In the genomic region with DNA sequence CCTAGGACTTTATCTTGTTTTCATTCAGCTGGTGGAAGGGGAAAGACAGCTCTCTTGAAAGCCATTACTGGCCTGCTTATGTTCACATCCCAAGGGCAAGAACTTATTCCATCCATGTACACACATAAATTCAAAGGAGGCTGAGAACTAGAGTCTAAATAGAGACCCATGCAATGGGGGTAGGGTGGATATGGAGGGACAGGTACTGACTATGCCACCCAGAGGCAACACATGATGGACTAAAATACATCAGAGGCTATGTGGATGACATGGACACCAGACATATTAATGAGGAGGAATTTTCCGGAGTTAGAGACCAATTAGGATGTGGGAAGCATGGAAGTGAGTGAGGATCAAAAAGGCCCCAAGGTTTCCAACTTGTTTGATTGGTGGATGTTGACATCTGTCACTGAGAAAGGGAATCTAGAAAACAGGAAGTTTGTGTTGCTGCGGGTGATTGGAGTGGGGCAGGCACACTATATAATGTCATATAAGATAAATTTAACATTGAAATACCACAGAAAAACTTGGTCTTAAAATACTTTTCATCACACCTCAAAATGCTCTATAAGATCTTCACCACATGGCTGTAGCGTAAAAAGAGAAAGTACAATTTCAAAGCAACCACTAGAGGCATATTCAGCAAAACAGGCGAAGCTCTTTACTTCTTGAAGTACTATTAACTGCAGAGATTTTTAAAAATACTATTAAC, we compare ENCODE assay signal across 2 cellular contexts.
TF ChIP-seq lines count a peak whose summit lies in the region.

No MANE protein-coding gene starts in this region.

TF ChIP-seq in SK-N-SH treated with all-trans-retinoic acid at 6 μM for 48 hours, 23 proteins besides CTCF, POLR2A, EP300 and RAD21 (continued from another document):
- TF ChIP-seq, protein P1, sequence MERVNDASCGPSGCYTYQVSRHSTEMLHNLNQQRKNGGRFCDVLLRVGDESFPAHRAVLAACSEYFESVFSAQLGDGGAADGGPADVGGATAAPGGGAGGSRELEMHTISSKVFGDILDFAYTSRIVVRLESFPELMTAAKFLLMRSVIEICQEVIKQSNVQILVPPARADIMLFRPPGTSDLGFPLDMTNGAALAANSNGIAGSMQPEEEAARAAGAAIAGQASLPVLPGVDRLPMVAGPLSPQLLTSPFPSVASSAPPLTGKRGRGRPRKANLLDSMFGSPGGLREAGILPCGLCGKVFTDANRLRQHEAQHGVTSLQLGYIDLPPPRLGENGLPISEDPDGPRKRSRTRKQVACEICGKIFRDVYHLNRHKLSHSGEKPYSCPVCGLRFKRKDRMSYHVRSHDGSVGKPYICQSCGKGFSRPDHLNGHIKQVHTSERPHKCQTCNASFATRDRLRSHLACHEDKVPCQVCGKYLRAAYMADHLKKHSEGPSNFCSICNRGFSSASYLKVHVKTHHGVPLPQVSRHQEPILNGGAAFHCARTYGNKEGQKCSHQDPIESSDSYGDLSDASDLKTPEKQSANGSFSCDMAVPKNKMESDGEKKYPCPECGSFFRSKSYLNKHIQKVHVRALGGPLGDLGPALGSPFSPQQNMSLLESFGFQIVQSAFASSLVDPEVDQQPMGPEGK (CRISPR knock-in tag; IDR thresholded peaks at IDR 0.05; ENCODE audit: borderline replicate concordance) = no peak
- no peak for TF ChIP-seq OSR1 (CRISPR knock-in tag; IDR thresholded peaks at IDR 0.05)
- TF ChIP-seq ZNF8 (CRISPR knock-in tag; IDR thresholded peaks at IDR 0.05) = no peak
- no peak for TF ChIP-seq TOX (CRISPR knock-in tag; IDR thresholded peaks at IDR 0.05; ENCODE audit: borderline replicate concordance)
- no peak for TF ChIP-seq BACH2 (CRISPR knock-in tag; IDR thresholded peaks at IDR 0.05; ENCODE audit: borderline replicate concordance)
- no peak for TF ChIP-seq ESRRG (CRISPR knock-in tag; IDR thresholded peaks at IDR 0.05)
- TF ChIP-seq ZC3H10 (CRISPR knock-in tag; IDR thresholded peaks at IDR 0.05) = no peak
- TF ChIP-seq, protein P2, sequence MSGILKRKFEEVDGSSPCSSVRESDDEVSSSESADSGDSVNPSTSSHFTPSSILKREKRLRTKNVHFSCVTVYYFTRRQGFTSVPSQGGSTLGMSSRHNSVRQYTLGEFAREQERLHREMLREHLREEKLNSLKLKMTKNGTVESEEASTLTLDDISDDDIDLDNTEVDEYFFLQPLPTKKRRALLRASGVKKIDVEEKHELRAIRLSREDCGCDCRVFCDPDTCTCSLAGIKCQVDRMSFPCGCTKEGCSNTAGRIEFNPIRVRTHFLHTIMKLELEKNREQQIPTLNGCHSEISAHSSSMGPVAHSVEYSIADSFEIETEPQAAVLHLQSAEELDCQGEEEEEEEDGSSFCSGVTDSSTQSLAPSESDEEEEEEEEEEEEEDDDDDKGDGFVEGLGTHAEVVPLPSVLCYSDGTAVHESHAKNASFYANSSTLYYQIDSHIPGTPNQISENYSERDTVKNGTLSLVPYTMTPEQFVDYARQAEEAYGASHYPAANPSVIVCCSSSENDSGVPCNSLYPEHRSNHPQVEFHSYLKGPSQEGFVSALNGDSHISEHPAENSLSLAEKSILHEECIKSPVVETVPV (CRISPR knock-in tag; IDR thresholded peaks at IDR 0.05) = no peak
TF ChIP-seq in SK-N-SH treated with all-trans-retinoic acid at 6 μM for 48 hours: peak in this region for 0.

TF ChIP-seq in WTC11, 78 proteins besides CTCF, POLR2A, EP300 and RAD21 (continued from another document):
- TF ChIP-seq, protein P3, sequence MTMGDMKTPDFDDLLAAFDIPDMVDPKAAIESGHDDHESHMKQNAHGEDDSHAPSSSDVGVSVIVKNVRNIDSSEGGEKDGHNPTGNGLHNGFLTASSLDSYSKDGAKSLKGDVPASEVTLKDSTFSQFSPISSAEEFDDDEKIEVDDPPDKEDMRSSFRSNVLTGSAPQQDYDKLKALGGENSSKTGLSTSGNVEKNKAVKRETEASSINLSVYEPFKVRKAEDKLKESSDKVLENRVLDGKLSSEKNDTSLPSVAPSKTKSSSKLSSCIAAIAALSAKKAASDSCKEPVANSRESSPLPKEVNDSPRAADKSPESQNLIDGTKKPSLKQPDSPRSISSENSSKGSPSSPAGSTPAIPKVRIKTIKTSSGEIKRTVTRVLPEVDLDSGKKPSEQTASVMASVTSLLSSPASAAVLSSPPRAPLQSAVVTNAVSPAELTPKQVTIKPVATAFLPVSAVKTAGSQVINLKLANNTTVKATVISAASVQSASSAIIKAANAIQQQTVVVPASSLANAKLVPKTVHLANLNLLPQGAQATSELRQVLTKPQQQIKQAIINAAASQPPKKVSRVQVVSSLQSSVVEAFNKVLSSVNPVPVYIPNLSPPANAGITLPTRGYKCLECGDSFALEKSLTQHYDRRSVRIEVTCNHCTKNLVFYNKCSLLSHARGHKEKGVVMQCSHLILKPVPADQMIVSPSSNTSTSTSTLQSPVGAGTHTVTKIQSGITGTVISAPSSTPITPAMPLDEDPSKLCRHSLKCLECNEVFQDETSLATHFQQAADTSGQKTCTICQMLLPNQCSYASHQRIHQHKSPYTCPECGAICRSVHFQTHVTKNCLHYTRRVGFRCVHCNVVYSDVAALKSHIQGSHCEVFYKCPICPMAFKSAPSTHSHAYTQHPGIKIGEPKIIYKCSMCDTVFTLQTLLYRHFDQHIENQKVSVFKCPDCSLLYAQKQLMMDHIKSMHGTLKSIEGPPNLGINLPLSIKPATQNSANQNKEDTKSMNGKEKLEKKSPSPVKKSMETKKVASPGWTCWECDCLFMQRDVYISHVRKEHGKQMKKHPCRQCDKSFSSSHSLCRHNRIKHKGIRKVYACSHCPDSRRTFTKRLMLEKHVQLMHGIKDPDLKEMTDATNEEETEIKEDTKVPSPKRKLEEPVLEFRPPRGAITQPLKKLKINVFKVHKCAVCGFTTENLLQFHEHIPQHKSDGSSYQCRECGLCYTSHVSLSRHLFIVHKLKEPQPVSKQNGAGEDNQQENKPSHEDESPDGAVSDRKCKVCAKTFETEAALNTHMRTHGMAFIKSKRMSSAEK (CRISPR knock-in tag; IDR thresholded peaks at IDR 0.05; ENCODE audit: borderline replicate concordance) = no peak
- TF ChIP-seq, protein P4, sequence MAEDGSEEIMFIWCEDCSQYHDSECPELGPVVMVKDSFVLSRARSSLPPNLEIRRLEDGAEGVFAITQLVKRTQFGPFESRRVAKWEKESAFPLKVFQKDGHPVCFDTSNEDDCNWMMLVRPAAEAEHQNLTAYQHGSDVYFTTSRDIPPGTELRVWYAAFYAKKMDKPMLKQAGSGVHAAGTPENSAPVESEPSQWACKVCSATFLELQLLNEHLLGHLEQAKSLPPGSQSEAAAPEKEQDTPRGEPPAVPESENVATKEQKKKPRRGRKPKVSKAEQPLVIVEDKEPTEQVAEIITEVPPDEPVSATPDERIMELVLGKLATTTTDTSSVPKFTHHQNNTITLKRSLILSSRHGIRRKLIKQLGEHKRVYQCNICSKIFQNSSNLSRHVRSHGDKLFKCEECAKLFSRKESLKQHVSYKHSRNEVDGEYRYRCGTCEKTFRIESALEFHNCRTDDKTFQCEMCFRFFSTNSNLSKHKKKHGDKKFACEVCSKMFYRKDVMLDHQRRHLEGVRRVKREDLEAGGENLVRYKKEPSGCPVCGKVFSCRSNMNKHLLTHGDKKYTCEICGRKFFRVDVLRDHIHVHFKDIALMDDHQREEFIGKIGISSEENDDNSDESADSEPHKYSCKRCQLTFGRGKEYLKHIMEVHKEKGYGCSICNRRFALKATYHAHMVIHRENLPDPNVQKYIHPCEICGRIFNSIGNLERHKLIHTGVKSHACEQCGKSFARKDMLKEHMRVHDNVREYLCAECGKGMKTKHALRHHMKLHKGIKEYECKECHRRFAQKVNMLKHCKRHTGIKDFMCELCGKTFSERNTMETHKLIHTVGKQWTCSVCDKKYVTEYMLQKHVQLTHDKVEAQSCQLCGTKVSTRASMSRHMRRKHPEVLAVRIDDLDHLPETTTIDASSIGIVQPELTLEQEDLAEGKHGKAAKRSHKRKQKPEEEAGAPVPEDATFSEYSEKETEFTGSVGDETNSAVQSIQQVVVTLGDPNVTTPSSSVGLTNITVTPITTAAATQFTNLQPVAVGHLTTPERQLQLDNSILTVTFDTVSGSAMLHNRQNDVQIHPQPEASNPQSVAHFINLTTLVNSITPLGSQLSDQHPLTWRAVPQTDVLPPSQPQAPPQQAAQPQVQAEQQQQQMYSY (CRISPR knock-in tag; IDR thresholded peaks at IDR 0.05) = no peak
- TF ChIP-seq, protein P5, sequence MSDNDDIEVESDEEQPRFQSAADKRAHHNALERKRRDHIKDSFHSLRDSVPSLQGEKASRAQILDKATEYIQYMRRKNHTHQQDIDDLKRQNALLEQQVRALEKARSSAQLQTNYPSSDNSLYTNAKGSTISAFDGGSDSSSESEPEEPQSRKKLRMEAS (CRISPR knock-in tag; IDR thresholded peaks at IDR 0.05) = no peak
- TF ChIP-seq, protein P6, sequence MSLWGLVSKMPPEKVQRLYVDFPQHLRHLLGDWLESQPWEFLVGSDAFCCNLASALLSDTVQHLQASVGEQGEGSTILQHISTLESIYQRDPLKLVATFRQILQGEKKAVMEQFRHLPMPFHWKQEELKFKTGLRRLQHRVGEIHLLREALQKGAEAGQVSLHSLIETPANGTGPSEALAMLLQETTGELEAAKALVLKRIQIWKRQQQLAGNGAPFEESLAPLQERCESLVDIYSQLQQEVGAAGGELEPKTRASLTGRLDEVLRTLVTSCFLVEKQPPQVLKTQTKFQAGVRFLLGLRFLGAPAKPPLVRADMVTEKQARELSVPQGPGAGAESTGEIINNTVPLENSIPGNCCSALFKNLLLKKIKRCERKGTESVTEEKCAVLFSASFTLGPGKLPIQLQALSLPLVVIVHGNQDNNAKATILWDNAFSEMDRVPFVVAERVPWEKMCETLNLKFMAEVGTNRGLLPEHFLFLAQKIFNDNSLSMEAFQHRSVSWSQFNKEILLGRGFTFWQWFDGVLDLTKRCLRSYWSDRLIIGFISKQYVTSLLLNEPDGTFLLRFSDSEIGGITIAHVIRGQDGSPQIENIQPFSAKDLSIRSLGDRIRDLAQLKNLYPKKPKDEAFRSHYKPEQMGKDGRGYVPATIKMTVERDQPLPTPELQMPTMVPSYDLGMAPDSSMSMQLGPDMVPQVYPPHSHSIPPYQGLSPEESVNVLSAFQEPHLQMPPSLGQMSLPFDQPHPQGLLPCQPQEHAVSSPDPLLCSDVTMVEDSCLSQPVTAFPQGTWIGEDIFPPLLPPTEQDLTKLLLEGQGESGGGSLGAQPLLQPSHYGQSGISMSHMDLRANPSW (CRISPR knock-in tag; conservative IDR thresholded peaks at IDR 0.05; ENCODE audit: low read depth) = no peak
- no peak for TF ChIP-seq FOXJ3 (CRISPR knock-in tag; IDR thresholded peaks at IDR 0.05; ENCODE audit: borderline replicate concordance)
